In the genomic region with DNA sequence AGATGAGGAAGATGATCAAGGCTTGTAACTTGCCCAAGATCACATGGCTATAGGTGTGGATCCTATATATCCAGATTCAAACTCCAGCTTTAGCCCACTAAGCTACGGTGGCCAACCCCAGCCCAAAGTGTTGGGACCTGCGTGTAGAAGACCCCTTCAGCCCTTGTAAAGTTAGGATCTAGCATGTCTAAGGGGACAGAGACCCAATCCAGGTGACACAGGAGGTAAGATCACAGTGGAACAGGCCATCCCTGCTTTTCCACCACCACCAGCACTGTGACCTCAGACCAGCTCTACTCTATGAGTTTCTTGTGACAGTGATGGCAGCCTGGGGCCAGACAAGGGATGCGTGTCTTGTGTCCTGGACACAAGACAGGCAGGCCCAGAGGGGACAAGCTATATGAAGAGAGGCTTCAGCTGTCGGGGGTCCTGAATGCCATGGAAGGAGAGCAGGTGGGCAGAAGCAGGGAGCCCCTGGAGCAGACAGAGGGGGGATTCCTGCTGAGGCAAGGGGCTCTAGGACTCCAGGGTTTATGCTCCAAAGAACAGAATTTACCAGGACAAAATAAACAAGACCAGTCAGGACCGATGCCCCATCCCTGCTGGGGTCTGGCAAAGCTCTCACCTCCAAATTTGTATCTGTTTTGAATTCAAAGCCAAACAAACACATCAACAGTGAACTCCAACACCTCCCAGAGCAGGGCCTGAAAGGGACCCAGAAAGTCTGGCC, we compare ENCODE assay signal across 18 cellular contexts. TPM values are rescaled to one million over a fixed set of nuclear protein-coding genes. Genes with fewer than 3 reads are reported as not detected.
A peak's percentile ranks its signal among the peaks of the same experiment; 100 is the strongest.
DNase-seq lines count a peak whose midpoint lies in the region; ATAC-seq and TF ChIP-seq lines count a peak whose summit lies in the region.
"Had no signal": no experiment of that assay in that cellular context is flagged by ENCODE, and none has a peak within 500 bp of the region (broad histone marks: within the 10 kb centered on the region; RNA-seq: fewer than 3 reads in every experiment).

No MANE protein-coding gene starts in this region.

- no peaks in the 10 kb centered on the region for H3K4me1 Mint-ChIP-seq in activated CD4-positive, alpha-beta T cell treated with anti-CD3 and anti-CD28 coated beads, Interleukin-2, amount 10 ng/mL, durations not matched to agents 24 days and 14 days
- H3K4me1 Mint-ChIP-seq in Calu3 (ENCODE audit: low read depth, unreplicated experiment) (peaks cover 31% of the 10 kb centered on the region), glutamatergic neuron (ENCODE audit: low read depth, unreplicated experiment) (no peaks in the 10 kb centered on the region), progenitor cell of endocrine pancreas (ENCODE audit: low read depth) (no peaks in the 10 kb centered on the region)
- H3K4me1 Mint-ChIP-seq: brain; stimulated activated naive B cell treated with anti-CD40 and anti-IgM and Interleukin-4, amounts not matched to agents 10 μg/mL and 1 μg/mL and 100 μg/mL, for 72 hours had no signal

- ATAC-seq in GM18520 (IDR thresholded peaks at IDR 0.05; ENCODE audit: unreplicated experiment), result no peak
- ATAC-seq: activated T-cell treated with anti-CD3 and anti-CD28 coated beads, Interleukin-2, amount 50 U/mL, for 4 hours had no signal

- peaks cover 12% of the 10 kb centered on the region for H3K27me3 Mint-ChIP-seq in activated CD4-positive, alpha-beta T cell treated with anti-CD3 and anti-CD28 coated beads, Interleukin-2, amount 10 ng/mL, durations not matched to agents 24 days and 14 days
- H3K27me3 Mint-ChIP-seq in Calu3 (ENCODE audit: unreplicated experiment) (no peaks in the 10 kb centered on the region), glutamatergic neuron (ENCODE audit: unreplicated experiment) (peaks cover 8% of the 10 kb centered on the region), progenitor cell of endocrine pancreas (peaks cover 25% of the 10 kb centered on the region)

- TF ChIP-seq CTCF in Calu3 (IDR thresholded peaks at IDR 0.05; ENCODE audit: unreplicated experiment) (no peak), glutamatergic neuron (IDR thresholded peaks at IDR 0.05; ENCODE audit: partially characterized antibody, unreplicated experiment) (no peak), progenitor cell of endocrine pancreas (IDR thresholded peaks at IDR 0.05; ENCODE audit: unreplicated experiment) (no peak), GM13977 (IDR thresholded peaks at IDR 0.05; ENCODE audit: extremely low read depth, insufficient read depth, missing control alignments) (no peak)

- no peaks in the 10 kb centered on the region for H3K36me3 Mint-ChIP-seq in activated CD4-positive, alpha-beta T cell treated with anti-CD3 and anti-CD28 coated beads, Interleukin-2, amount 10 ng/mL, durations not matched to agents 24 days and 14 days (ENCODE audit: low read depth)
- H3K36me3 Mint-ChIP-seq in Calu3 (ENCODE audit: insufficient read depth, unreplicated experiment) (no peaks in the 10 kb centered on the region), glutamatergic neuron (ENCODE audit: unreplicated experiment) (peaks cover 4% of the 10 kb centered on the region), progenitor cell of endocrine pancreas (ENCODE audit: insufficient read depth) (no peaks in the 10 kb centered on the region)
- H3K36me3 Mint-ChIP-seq: brain; stimulated activated naive B cell treated with anti-CD40 and anti-IgM and Interleukin-4, amounts not matched to agents 10 μg/mL and 1 μg/mL and 100 μg/mL, for 72 hours had no signal

- in situ Hi-C loops in GM13977 (cut with MboI; ENCODE audit: low pct_unique_long_range_greater_than_20kb, low sequenced_read_pairs, unreplicated experiment), result no loop called here

- peak; percentile 1 for DNase-seq in activated CD4-positive, alpha-beta T cell treated with anti-CD3 and anti-CD28 coated beads for 48 hours
- no peak for DNase-seq in activated CD4-positive, alpha-beta T cell treated with anti-CD3 and anti-CD28 coated beads, Interleukin-2, amount 10 ng/mL, durations not matched to agents 24 days and 14 days
- DNase-seq in Calu3, result peak; percentile 8
- DNase-seq in glutamatergic neuron, result peak; percentile 19
- DNase-seq in progenitor cell of endocrine pancreas (ENCODE audit: low spot score, unreplicated experiment), result peak; percentile 9
- no peak for DNase-seq in GM13977 (ENCODE audit: low spot score)
- no peak for DNase-seq in T-helper 2 cell
- DNase-seq: activated T-cell treated with anti-CD3 and anti-CD28 coated beads, Interleukin-2, amount 50 U/mL, for 4 hours; COR-L47; effector CD8-positive, alpha-beta T cell; foreskin fibroblast; NCI-H1092 treated with DMSO at 0.1 percent for 48 hours; stimulated activated naive B cell treated with anti-CD40 and anti-IgM and Interleukin-4, amounts not matched to agents 10 μg/mL and 1 μg/mL and 100 μg/mL, for 72 hours had no signal

- H3K4me3 Mint-ChIP-seq in activated CD4-positive, alpha-beta T cell treated with anti-CD3 and anti-CD28 coated beads, Interleukin-2, amount 10 ng/mL, durations not matched to agents 24 days and 14 days, result no peak overlapping the region
- H3K4me3 Mint-ChIP-seq in Calu3 (ENCODE audit: low read depth, unreplicated experiment) (no peak overlapping the region), glutamatergic neuron (ENCODE audit: unreplicated experiment) (no peak overlapping the region), progenitor cell of endocrine pancreas (ENCODE audit: low read depth) (no peak overlapping the region)
- H3K4me3 Mint-ChIP-seq: activated T-cell treated with anti-CD3 and anti-CD28 coated beads, Interleukin-2, amount 50 U/mL, for 4 hours; brain; stimulated activated naive B cell treated with anti-CD40 and anti-IgM and Interleukin-4, amounts not matched to agents 10 μg/mL and 1 μg/mL and 100 μg/mL, for 72 hours had no signal

- CTCF ChIA-PET in Calu3 (lab: Charles Lee), result interaction anchor here (0.7 to 2.8 kb wide), 4 partner anchors 8 to 22 kb away, joined by 3 to 15 read pairs (median 8); a partner anchor contains a TSS

- no peaks in the 10 kb centered on the region for H3K9me3 Mint-ChIP-seq in activated CD4-positive, alpha-beta T cell treated with anti-CD3 and anti-CD28 coated beads, Interleukin-2, amount 10 ng/mL, durations not matched to agents 24 days and 14 days
- H3K9me3 Mint-ChIP-seq in Calu3 (ENCODE audit: low read depth, unreplicated experiment), result no peaks in the 10 kb centered on the region
- H3K9me3 Mint-ChIP-seq in glutamatergic neuron (ENCODE audit: unreplicated experiment), result peaks cover 11% of the 10 kb centered on the region
- H3K9me3 Mint-ChIP-seq in progenitor cell of endocrine pancreas (ENCODE audit: low read depth), result no peaks in the 10 kb centered on the region
- H3K9me3 Mint-ChIP-seq: activated T-cell treated with anti-CD3 and anti-CD28 coated beads, Interleukin-2, amount 50 U/mL, for 4 hours; brain; stimulated activated naive B cell treated with anti-CD40 and anti-IgM and Interleukin-4, amounts not matched to agents 10 μg/mL and 1 μg/mL and 100 μg/mL, for 72 hours had no signal

- intact Hi-C loops in activated CD4-positive, alpha-beta T cell treated with anti-CD3 and anti-CD28 coated beads, Interleukin-2, amount 10 ng/mL, durations not matched to agents 24 days and 14 days (cut with micrococcal nuclease), result no loop called here
- intact Hi-C loops in Calu3 (cut with micrococcal nuclease; ENCODE audit: unreplicated experiment), result loop anchor here (1.0 kb wide), 1 partner anchor 318 kb away; no protein-coding TSS in a partner anchor

- no peak overlapping the region for H3K27ac Mint-ChIP-seq in activated CD4-positive, alpha-beta T cell treated with anti-CD3 and anti-CD28 coated beads, Interleukin-2, amount 10 ng/mL, durations not matched to agents 24 days and 14 days
- H3K27ac Mint-ChIP-seq in Calu3 (ENCODE audit: unreplicated experiment), result no peak overlapping the region
- H3K27ac Mint-ChIP-seq in glutamatergic neuron (ENCODE audit: unreplicated experiment), result no peak overlapping the region
- H3K27ac Mint-ChIP-seq in progenitor cell of endocrine pancreas, result no peak overlapping the region
- H3K27ac Mint-ChIP-seq: brain; stimulated activated naive B cell treated with anti-CD40 and anti-IgM and Interleukin-4, amounts not matched to agents 10 μg/mL and 1 μg/mL and 100 μg/mL, for 72 hours had no signal

- no TSS peak for BruUV-seq in Calu3 (replicated peaks; lab: Mats Ljungman, UMichigan)

RNA-seq across cellular contexts. Expression of a gene that starts 10.4 kb away (rescaled TPM):
- total RNA-seq in activated CD4-positive, alpha-beta T cell treated with anti-CD3 and anti-CD28 coated beads, Interleukin-2, amount 10 ng/mL, durations not matched to agents 24 days and 14 days, result not detected in 2 replicates
- total RNA-seq in Calu3 (2022) (9.5 and 12.8 TPM in 2 replicates), glutamatergic neuron (ENCODE audit: unreplicated experiment) (3.0 TPM), progenitor cell of endocrine pancreas (14.0 and 19.8 TPM in 2 replicates)
- total RNA-seq: A673; activated T-cell treated with anti-CD3 and anti-CD28 coated beads, Interleukin-2, amount 50 U/mL, for 4 hours; H4; SK-MEL-5 had no signal

RNA-seq across cellular contexts. Expression of a gene that starts 32.9 kb away (rescaled TPM):
- total RNA-seq in activated CD4-positive, alpha-beta T cell treated with anti-CD3 and anti-CD28 coated beads, Interleukin-2, amount 10 ng/mL, durations not matched to agents 24 days and 14 days, result 1.3 and 1.8 TPM in 2 replicates
- total RNA-seq in Calu3 (2022) (1.5 and 2.2 TPM in 2 replicates), glutamatergic neuron (ENCODE audit: unreplicated experiment) (2.5 TPM), progenitor cell of endocrine pancreas (1.8 and 2.8 TPM in 2 replicates)
- total RNA-seq: SK-MEL-5 had no signal

Comparison
In these comparisons a context has a peak if more than half of its experiments do, and no peak if none do; other contexts are left out.
1. DNase-seq: peak in activated CD4-positive, alpha-beta T cell treated with anti-CD3 and anti-CD28 coated beads for 48 hours (single experiment), Calu3 (single experiment), glutamatergic neuron (single experiment) and progenitor cell of endocrine pancreas (single experiment); none in activated CD4-positive, alpha-beta T cell treated with anti-CD3 and anti-CD28 coated beads, Interleukin-2, amount 10 ng/mL, durations not matched to agents 24 days and 14 days (single experiment), GM13977 (single experiment) and T-helper 2 cell (0 of 5).